Comparison of ENCODE assay signal across 8 cellular contexts in genomic region chr1:119712342-119713038, GRCh38. TPM values are rescaled to one million over a fixed set of nuclear protein-coding genes. Genes with fewer than 3 reads are reported as not detected.
A peak's percentile ranks its signal among the peaks of the same experiment; 100 is the strongest.
DNase-seq lines count a peak whose midpoint lies in the region; ATAC-seq and TF ChIP-seq lines count a peak whose summit lies in the region.

No MANE protein-coding gene starts in this region.

- H3K4me2 ChIP-seq in IMR-90 (ENCODE audit: low read depth, low read length) = peak overlapping the region; percentile 82
- H3K4me2 ChIP-seq in OCI-LY7 (ENCODE audit: low read length) = peak overlapping the region; percentile 74

- H3K4me3 ChIP-seq in IMR-90 (ENCODE audit: insufficient read depth, low read depth, low read length) (peak overlapping the region; percentile 78), OCI-LY7 (ENCODE audit: low read depth, low read length, poor library complexity, severe bottlenecking) (peak overlapping the region; percentile 90)

- no peaks in the 10 kb centered on the region for H3K9me2 ChIP-seq in OCI-LY7 (ENCODE audit: insufficient read depth, low read length)

- peaks cover 52% of the 10 kb centered on the region for H3K79me2 ChIP-seq in OCI-LY7 (ENCODE audit: insufficient read depth, low read depth, low read length)

- in situ Hi-C loops in IMR-90 (cut with MboI; ENCODE audit: low sequenced_read_pairs) = no loop called here

- peak overlapping the region; percentile 92 for H3K56ac ChIP-seq in IMR-90 (ENCODE audit: extremely low read depth, insufficient read depth, low read length)

- H4K20me1 ChIP-seq in IMR-90 (ENCODE audit: insufficient read depth, low read length) (peaks cover 34% of the 10 kb centered on the region), OCI-LY7 (ENCODE audit: insufficient read depth, low read length) (peaks cover 22% of the 10 kb centered on the region)

- peaks cover 15% of the 10 kb centered on the region for H3K27me3 Mint-ChIP-seq in activated naive CD8-positive, alpha-beta T cell treated with anti-CD3 and anti-CD28 coated beads, Interleukin-2, amount 10 ng/mL, durations not matched to agents 7 days and 5 days
- no peaks in the 10 kb centered on the region for H3K27me3 Mint-ChIP-seq in progenitor cell of endocrine pancreas

- H3K9me3 ChIP-seq in IMR-90 (ENCODE audit: control insufficient read depth, insufficient read depth, low read length) = no peaks in the 10 kb centered on the region
- H3K9me3 ChIP-seq in OCI-LY7 (ENCODE audit: low read length) = no peaks in the 10 kb centered on the region

- dilution Hi-C loops in IMR-90 (cut with HindIII; ENCODE audit: low sequenced_read_pairs, unreplicated experiment) = no loop called here

- peak overlapping the region; percentile 97 for H3K4ac ChIP-seq in IMR-90 (ENCODE audit: low read depth, low read length)

- no peaks in the 10 kb centered on the region for H3K36me3 ChIP-seq in IMR-90 (ENCODE audit: control insufficient read depth, insufficient read depth, low read length)
- peaks cover 33% of the 10 kb centered on the region; the same call in 1 of the 2 replicates for H3K36me3 ChIP-seq in OCI-LY7 (ENCODE audit: insufficient read depth, low read length)

- H2AK9ac ChIP-seq in IMR-90 (replicated peaks; ENCODE audit: low read depth, low read length, poor library complexity) = peak overlapping the region; percentile 98

- peaks cover 31 to 42% of the 10 kb centered on the region in 2 experiments for H3K79me1 ChIP-seq in IMR-90 (ENCODE audit: low read depth in 1 of 2, low read length in 2 of 2)

- H3K4me1 Mint-ChIP-seq in activated naive CD8-positive, alpha-beta T cell treated with anti-CD3 and anti-CD28 coated beads, Interleukin-2, amount 10 ng/mL, durations not matched to agents 7 days and 5 days = peaks cover 44% of the 10 kb centered on the region
- H3K4me1 Mint-ChIP-seq in progenitor cell of endocrine pancreas (ENCODE audit: low read depth) = peaks cover 38% of the 10 kb centered on the region

- peaks cover 15% of the 10 kb centered on the region for H3K36me3 Mint-ChIP-seq in activated naive CD8-positive, alpha-beta T cell treated with anti-CD3 and anti-CD28 coated beads, Interleukin-2, amount 10 ng/mL, durations not matched to agents 7 days and 5 days
- peaks cover 2% of the 10 kb centered on the region for H3K36me3 Mint-ChIP-seq in progenitor cell of endocrine pancreas (ENCODE audit: insufficient read depth)

- DNase-seq in activated CD4-positive, alpha-beta T cell treated with anti-CD3 and anti-CD28 coated beads for 24 hours (ENCODE audit: low read depth in 2 of 2) = peak; percentile 23 to 38
- no peak for DNase-seq in activated CD4-positive, alpha-beta T cell treated with anti-CD3 and anti-CD28 coated beads for 1 hour
- DNase-seq in IMR-90 (peak; percentile 95), OCI-LY7 (ENCODE audit: low spot score) (peak; percentile 88), left ventricle myocardium superior (peak; percentile 83), progenitor cell of endocrine pancreas (ENCODE audit: low spot score, unreplicated experiment) (peak; percentile 62)
- peak; percentile 71 for DNase-seq in activated naive CD8-positive, alpha-beta T cell treated with anti-CD3 and anti-CD28 coated beads, Interleukin-2, amount 10 ng/mL, durations not matched to agents 7 days and 5 days

- H3K9ac ChIP-seq in IMR-90 (ENCODE audit: low read depth, low read length) = peak overlapping the region; percentile 93

- H4K5ac ChIP-seq in IMR-90 (ENCODE audit: low read depth, low read length) = no peak overlapping the region; the same call in 1 of the 2 replicates

- H4K8ac ChIP-seq in IMR-90 (ENCODE audit: low read depth in 2 of 2, low read length in 2 of 2) = peak overlapping the region; percentile 82 to 90

- H2BK15ac ChIP-seq in IMR-90 (ENCODE audit: low read depth, low read length) = peak overlapping the region; percentile 85; the same call in 2 of the 3 replicates

- H3K27me3 ChIP-seq in IMR-90 (ENCODE audit: control insufficient read depth, insufficient read depth, low read length) = peaks cover 11% of the 10 kb centered on the region

- H2BK20ac ChIP-seq in IMR-90 (ENCODE audit: low read depth, low read length) = peak overlapping the region; percentile 78; the same call in 1 of the 2 replicates

- H3K18ac ChIP-seq in IMR-90 (ENCODE audit: low read depth, low read length) = peak overlapping the region; percentile 67

- peak overlapping the region; percentile 89 for H2BK120ac ChIP-seq in IMR-90 (ENCODE audit: low read depth, low read length)

- H2AK5ac ChIP-seq in IMR-90 (ENCODE audit: low read depth, low read length) = no peak overlapping the region

- peak overlapping the region; percentile 95 for H3K27ac Mint-ChIP-seq in activated naive CD8-positive, alpha-beta T cell treated with anti-CD3 and anti-CD28 coated beads, Interleukin-2, amount 10 ng/mL, durations not matched to agents 7 days and 5 days
- H3K27ac Mint-ChIP-seq in progenitor cell of endocrine pancreas = peak overlapping the region; percentile 97

- TF ChIP-seq RAD21 in IMR-90 (IDR thresholded peaks at IDR 0.05; ENCODE audit: low read length) = no peak

- no TSS peak for BruUV-seq in IMR-90 (replicated peaks; lab: Mats Ljungman, UMichigan)
- no TSS peak for BruUV-seq in OCI-LY7 (replicated peaks; lab: Mats Ljungman, UMichigan)

- H3K4me3 Mint-ChIP-seq in activated naive CD8-positive, alpha-beta T cell treated with anti-CD3 and anti-CD28 coated beads, Interleukin-2, amount 10 ng/mL, durations not matched to agents 7 days and 5 days = peak overlapping the region; percentile 98
- H3K4me3 Mint-ChIP-seq in progenitor cell of endocrine pancreas (ENCODE audit: low read depth) = peak overlapping the region; percentile 97

- H4K91ac ChIP-seq in IMR-90 (ENCODE audit: insufficient read depth, low read depth, low read length) = peak overlapping the region; percentile 96

- TF ChIP-seq POLR2A in IMR-90 (IDR thresholded peaks at IDR 0.05; ENCODE audit: low read depth, low read length) = peak; percentile 69; the same call in 1 of the 2 replicates

- peaks cover 29% of the 10 kb centered on the region for H3K9me1 ChIP-seq in IMR-90 (ENCODE audit: insufficient read depth, low read length)

- CTCF ChIA-PET in IMR-90 (lab: Yijun Ruan, JAX) = interaction anchor here (0.7 to 0.9 kb wide), 2 partner anchors 10 to 37 kb away, joined by 3 read pairs; no protein-coding TSS in a partner anchor
- CTCF ChIA-PET in OCI-LY7 (lab: Charles Lee; ENCODE audit: unreplicated experiment) = no interaction called here

- TF ChIP-seq CTCF in IMR-90 (conservative IDR thresholded peaks at IDR 0.05; ENCODE audit: low read depth, low read length) (no peak), OCI-LY7 (conservative IDR thresholded peaks at IDR 0.05; ENCODE audit: low read length) (no peak), progenitor cell of endocrine pancreas (IDR thresholded peaks at IDR 0.05; ENCODE audit: unreplicated experiment) (no peak)

- intact Hi-C loops in IMR-90 (cut with micrococcal nuclease) = loop anchor here (5.0 kb wide), 2 partner anchors 65 to 1785 kb away; partner anchors contain the start of genes GDAP2, WDR3 and ZNF697
- intact Hi-C loops in OCI-LY7 (cut with micrococcal nuclease; ENCODE audit: unreplicated experiment) = loop anchor here (10.0 kb wide), 1 partner anchor 568 kb away; the partner anchor contains the start of gene WARS2
- intact Hi-C loops in left ventricle myocardium superior (cut with micrococcal nuclease) = no loop called here

- peak overlapping the region; percentile 59 for H2BK5ac ChIP-seq in IMR-90 (ENCODE audit: low read depth, low read length, poor library complexity, severe bottlenecking)

- H3K4me1 ChIP-seq in IMR-90 (ENCODE audit: control insufficient read depth, insufficient read depth, low read length) (peaks cover 19% of the 10 kb centered on the region), OCI-LY7 (ENCODE audit: insufficient read depth, low read length, poor library complexity, severe bottlenecking) (peaks cover 29% of the 10 kb centered on the region)

- WGBS in IMR-90 (ENCODE audit: extremely low coverage in 2 of 2, insufficient read length in 1 of 2), 2 experiments = 0% methylated on average over 2 of the region's 51 CpGs; no CpG with 5 or more reads in 1 of the 2 experiments

- H3K14ac ChIP-seq in IMR-90 (replicated peaks; ENCODE audit: low read depth, low read length) = peak overlapping the region; percentile 84

- H3K9me3 Mint-ChIP-seq in activated naive CD8-positive, alpha-beta T cell treated with anti-CD3 and anti-CD28 coated beads, Interleukin-2, amount 10 ng/mL, durations not matched to agents 7 days and 5 days = no peaks in the 10 kb centered on the region
- no peaks in the 10 kb centered on the region for H3K9me3 Mint-ChIP-seq in progenitor cell of endocrine pancreas (ENCODE audit: low read depth)

- H3K23ac ChIP-seq in IMR-90 (ENCODE audit: low read depth, low read length) = peak overlapping the region; percentile 95

- POLR2A ChIA-PET in IMR-90 (lab: Charles Lee; ENCODE audit: unreplicated experiment) (no interaction called here), OCI-LY7 (lab: Charles Lee) (interaction anchor here (0.5 to 1.9 kb wide), 5 partner anchors 12 to 563 kb away, joined by 3 to 6 read pairs (median 4); no protein-coding TSS in a partner anchor)
- POLR2A ChIA-PET in activated naive CD8-positive, alpha-beta T cell treated with anti-CD3 and anti-CD28 coated beads, Interleukin-2, amount 10 ng/mL, durations not matched to agents 7 days and 5 days (lab: Charles Lee) = interaction anchor here (0.7 to 1.2 kb wide), 6 partner anchors 11 to 464 kb away, joined by 3 to 4 read pairs (median 3); partner anchors contain the start of gene SEC22B

- peak; percentile 83 for ATAC-seq in IMR-90 (ENCODE audit: low read depth)
- peak; percentile 75 for ATAC-seq in activated naive CD8-positive, alpha-beta T cell treated with anti-CD3 and anti-CD28 coated beads, Interleukin-2, amount 10 ng/mL, durations not matched to agents 7 days and 5 days (ENCODE audit: low read depth)
- ATAC-seq in left ventricle myocardium superior = peak; percentile 94
- no peak for ATAC-seq in GM18520 (IDR thresholded peaks at IDR 0.05; ENCODE audit: unreplicated experiment)

- H2AFZ ChIP-seq in IMR-90 (replicated peaks; ENCODE audit: low read length, poor library complexity) (peak overlapping the region; percentile 91), OCI-LY7 (ENCODE audit: low read length) (peak overlapping the region; percentile 89)

- peak overlapping the region; percentile 84 for H3K27ac ChIP-seq in IMR-90 (ENCODE audit: insufficient read depth, low read length)
- H3K27ac ChIP-seq in OCI-LY7 (ENCODE audit: low read depth, low read length, poor library complexity, severe bottlenecking) = peak overlapping the region; percentile 66

RNA-seq across cellular contexts. Expression of gene PHGDH, which starts 0.8 kb away (rescaled TPM):
- total RNA-seq in IMR-90 (2012; rRNA removed) (162 and 331 TPM in 2 replicates), OCI-LY7 (2022) (451 and 506 TPM in 2 replicates), left ventricle myocardium superior (7.8 TPM), progenitor cell of endocrine pancreas (428 and 452 TPM in 2 replicates)
- polyA plus RNA-seq in IMR-90 (2012; rRNA removed) = 69.1 and 87.9 TPM in 2 replicates
- 73.9 and 110 TPM in 2 replicates for polyA plus RNA-seq in IMR-90 (2012; cell fraction: cytosol; rRNA removed)
- polyA plus RNA-seq in IMR-90 (2012; cell fraction: nucleus; rRNA removed; ENCODE audit: low replicate concordance) = 85.5 and 118 TPM in 2 replicates
- 283 and 287 TPM in 2 replicates for total RNA-seq in OCI-LY7 (2014; rRNA removed; shearing (Covaris generic))
- 100 to 1,000 TPM; 147 to 156 TPM for total RNA-seq in activated naive CD8-positive, alpha-beta T cell treated with anti-CD3 and anti-CD28 coated beads, Interleukin-2, amount 10 ng/mL, durations not matched to agents 7 days and 5 days

RNA-seq across cellular contexts. Expression of gene HMGCS2, which starts 56.2 kb away (rescaled TPM):
- total RNA-seq in IMR-90 (2012; rRNA removed) (not detected in 2 replicates), OCI-LY7 (2022) (not detected in 2 replicates), left ventricle myocardium superior (149 TPM), progenitor cell of endocrine pancreas (105 and 112 TPM in 2 replicates)
- not detected in 2 replicates for polyA plus RNA-seq in IMR-90 (2012; rRNA removed)
- not detected in 2 replicates for polyA plus RNA-seq in IMR-90 (2012; cell fraction: cytosol; rRNA removed)
- polyA plus RNA-seq in IMR-90 (2012; cell fraction: nucleus; rRNA removed; ENCODE audit: low replicate concordance) = not detected in 2 replicates
- total RNA-seq in OCI-LY7 (2014; rRNA removed; shearing (Covaris generic)) = not detected in 2 replicates
- total RNA-seq in activated naive CD8-positive, alpha-beta T cell treated with anti-CD3 and anti-CD28 coated beads, Interleukin-2, amount 10 ng/mL, durations not matched to agents 7 days and 5 days = not detected

Comparison
In these comparisons a context has a peak if more than half of its experiments do, and no peak if none do; other contexts are left out.
1. RNA of gene PHGDH, which starts 0.8 kb away (total RNA-seq): 428 to 452 TPM in progenitor cell of endocrine pancreas, 283 to 506 TPM in OCI-LY7, 162 to 331 TPM in IMR-90 and 147 to 156 TPM in activated naive CD8-positive, alpha-beta T cell treated with anti-CD3 and anti-CD28 coated beads, Interleukin-2, amount 10 ng/mL, durations not matched to agents 7 days and 5 days; 7.8 TPM in left ventricle myocardium superior (single experiment); every median in the first group is over 10 times any median in the second.
2. RNA of gene HMGCS2, which starts 56.2 kb away (total RNA-seq): 149 TPM in left ventricle myocardium superior (single experiment) and 105 to 112 TPM in progenitor cell of endocrine pancreas; not detected in OCI-LY7, not detected in IMR-90 and not detected in activated naive CD8-positive, alpha-beta T cell treated with anti-CD3 and anti-CD28 coated beads, Interleukin-2, amount 10 ng/mL, durations not matched to agents 7 days and 5 days; every median in the first group is over 100 times any median in the second.